ENCODE assay signal across 18 cellular contexts in genomic region chr1:68223714-68224113, GRCh38. TPM values are rescaled to one million over a fixed set of nuclear protein-coding genes. Genes with fewer than 3 reads are reported as not detected.
"Had no signal": no experiment of that assay in that cellular context is flagged by ENCODE, and none has a peak within 500 bp of the region (broad histone marks: within the 10 kb centered on the region; RNA-seq: fewer than 3 reads in every experiment).

No MANE protein-coding gene starts in this region.

- ATAC-seq: activated CD4-positive, CD25-positive, alpha-beta regulatory T cell treated with anti-CD3 and anti-CD28 coated beads, Interleukin-2, amount 50 U/mL, for 24 hours; activated CD8-positive, alpha-beta memory T cell treated with anti-CD3 and anti-CD28 coated beads, Interleukin-2, amount 10 ng/mL, durations not matched to agents 7 days and 5 days; activated T-cell treated with anti-CD3 and anti-CD28 coated beads, Interleukin-2, amount 50 U/mL, for 72 hours; stimulated activated memory B cell treated with anti-CD40 and anti-IgM and Interleukin-4, amounts not matched to agents 10 μg/mL and 1 μg/mL and 100 μg/mL, for 72 hours had no signal

- H3K4me3 Mint-ChIP-seq: activated CD8-positive, alpha-beta memory T cell treated with anti-CD3 and anti-CD28 coated beads, Interleukin-2, amount 10 ng/mL, durations not matched to agents 7 days and 5 days; activated naive CD8-positive, alpha-beta T cell treated with anti-CD3 and anti-CD28 coated beads for 36 hours; activated T-cell treated with anti-CD3 and anti-CD28 coated beads, Interleukin-2, amount 50 U/mL, for 72 hours; stimulated activated memory B cell treated with anti-CD40 and anti-IgM and Interleukin-4, amounts not matched to agents 10 μg/mL and 1 μg/mL and 100 μg/mL, for 72 hours; type B pancreatic cell had no signal

- H3K36me3 ChIP-seq: ovary, SJCRH30 had no signal

- H3K4me1 Mint-ChIP-seq: activated CD8-positive, alpha-beta memory T cell treated with anti-CD3 and anti-CD28 coated beads, Interleukin-2, amount 10 ng/mL, durations not matched to agents 7 days and 5 days; activated naive CD8-positive, alpha-beta T cell treated with anti-CD3 and anti-CD28 coated beads for 36 hours; stimulated activated memory B cell treated with anti-CD40 and anti-IgM and Interleukin-4, amounts not matched to agents 10 μg/mL and 1 μg/mL and 100 μg/mL, for 72 hours had no signal

- DNase-seq: activated CD4-positive, alpha-beta T cell treated with anti-CD3 and anti-CD28 coated beads, Interleukin-2, amount 50 U/mL, for 48 hours; activated CD8-positive, alpha-beta memory T cell treated with anti-CD3 and anti-CD28 coated beads, Interleukin-2, amount 10 ng/mL, durations not matched to agents 7 days and 5 days; activated gamma-delta T cell treated with Interleukin-2 at 50 U/mL for 16 hours; activated naive CD8-positive, alpha-beta T cell treated with anti-CD3 and anti-CD28 coated beads for 36 hours; activated T-cell treated with anti-CD3 and anti-CD28 coated beads, Interleukin-2, amount 50 U/mL, for 72 hours; caudate nucleus; effector memory CD4-positive, alpha-beta T cell; mesenchymal stem cell; SJCRH30; spleen; stimulated activated CD4-positive, alpha-beta T cell treated with anti-CD3 and anti-CD28 coated beads, Interleukin-1b, Interleukin-23, amount 100 ng/mL, for 48 hours; substantia nigra; SW 1271 had no signal

- H3K27me3 ChIP-seq: ovary, SJCRH30, spleen had no signal

- H3K9me3 ChIP-seq: ovary, SJCRH30, spleen had no signal

- H3K36me3 Mint-ChIP-seq: activated CD8-positive, alpha-beta memory T cell treated with anti-CD3 and anti-CD28 coated beads, Interleukin-2, amount 10 ng/mL, durations not matched to agents 7 days and 5 days; activated naive CD8-positive, alpha-beta T cell treated with anti-CD3 and anti-CD28 coated beads for 36 hours; stimulated activated memory B cell treated with anti-CD40 and anti-IgM and Interleukin-4, amounts not matched to agents 10 μg/mL and 1 μg/mL and 100 μg/mL, for 72 hours had no signal

- H3K27ac Mint-ChIP-seq: activated CD8-positive, alpha-beta memory T cell treated with anti-CD3 and anti-CD28 coated beads, Interleukin-2, amount 10 ng/mL, durations not matched to agents 7 days and 5 days; activated naive CD8-positive, alpha-beta T cell treated with anti-CD3 and anti-CD28 coated beads for 36 hours; activated T-cell treated with anti-CD3 and anti-CD28 coated beads, Interleukin-2, amount 50 U/mL, for 72 hours; stimulated activated memory B cell treated with anti-CD40 and anti-IgM and Interleukin-4, amounts not matched to agents 10 μg/mL and 1 μg/mL and 100 μg/mL, for 72 hours; type B pancreatic cell had no signal

- H3K27me3 Mint-ChIP-seq: type B pancreatic cell had no signal

- H3K9me3 Mint-ChIP-seq: activated naive CD8-positive, alpha-beta T cell treated with anti-CD3 and anti-CD28 coated beads for 36 hours; stimulated activated memory B cell treated with anti-CD40 and anti-IgM and Interleukin-4, amounts not matched to agents 10 μg/mL and 1 μg/mL and 100 μg/mL, for 72 hours; type B pancreatic cell had no signal

- H3K4me1 ChIP-seq: SJCRH30 had no signal

- H3K4me3 ChIP-seq: ovary, SJCRH30, spleen had no signal

- H3K27ac ChIP-seq: epithelial cell of prostate, SJCRH30, spleen had no signal

RNA-seq across cellular contexts. Expression of gene WLS, which starts 8.6 kb away (rescaled TPM):
- total RNA-seq: activated CD8-positive, alpha-beta memory T cell treated with anti-CD3 and anti-CD28 coated beads, Interleukin-2, amount 10 ng/mL, durations not matched to agents 7 days and 5 days; activated naive CD8-positive, alpha-beta T cell treated with anti-CD3 and anti-CD28 coated beads for 36 hours; activated T-cell treated with anti-CD3 and anti-CD28 coated beads, Interleukin-2, amount 50 U/mL, for 72 hours had no signal
